1 cellular context compared by ENCODE assay signal in genomic region chr22:38656256-38657148, GRCh38.
TF ChIP-seq lines count a peak whose summit lies in the region.

Gene CBY1 (plus strand): TSS chr22:38656638. CDS start chr22:38668055, 11,417 bp downstream.
Gene FAM227A (minus strand): TSS chr22:38656392. CDS start chr22:38650168, 6,224 bp downstream.

TF ChIP-seq in K562, 482 proteins besides CTCF, POLR2A, EP300 and RAD21 (continued from another document and continues in another):
- TF ChIP-seq FOXP4 (CRISPR knock-in tag; IDR thresholded peaks at IDR 0.05; ENCODE audit: borderline replicate concordance): no peak
- TF ChIP-seq IRF9 (tag; IDR thresholded peaks at IDR 0.05): no peak
- TF ChIP-seq FOXA3 (CRISPR knock-in tag; conservative IDR thresholded peaks at IDR 0.05 in 1 of 2, IDR thresholded peaks at IDR 0.05 in 1 of 2): no peak
- TF ChIP-seq ZNF445 (CRISPR knock-in tag; IDR thresholded peaks at IDR 0.05; ENCODE audit: low read depth): no peak
- TF ChIP-seq ZBTB1 (CRISPR knock-in tag; IDR thresholded peaks at IDR 0.05; ENCODE audit: borderline replicate concordance, low read depth): no peak
- TF ChIP-seq ATF2 (CRISPR knock-in tag; IDR thresholded peaks at IDR 0.05): no peak
- no peak for TF ChIP-seq XRCC4 (IDR thresholded peaks at IDR 0.05; ENCODE audit: extremely low read depth, insufficient read depth, insufficient read length)
- no peak for TF ChIP-seq KDM2B (CRISPR knock-in tag; IDR thresholded peaks at IDR 0.05)
- TF ChIP-seq VEZF1 (CRISPR knock-in tag; IDR thresholded peaks at IDR 0.05): peak; percentile 58
- no peak for TF ChIP-seq ZNF197 (CRISPR knock-in tag; IDR thresholded peaks at IDR 0.05; ENCODE audit: low read depth)
- no peak for TF ChIP-seq ZSCAN32 (CRISPR knock-in tag; IDR thresholded peaks at IDR 0.05)
- TF ChIP-seq NCOA4 (IDR thresholded peaks at IDR 0.05; ENCODE audit: partially characterized antibody): no peak
- no peak for TF ChIP-seq KLF16 (IDR thresholded peaks at IDR 0.05)
- TF ChIP-seq ATF7 (IDR thresholded peaks at IDR 0.05): peak; percentile 99
- TF ChIP-seq SMAD2 (IDR thresholded peaks at IDR 0.05; ENCODE audit: low read depth, low read length): no peak
- no peak for TF ChIP-seq NELFE (IDR thresholded peaks at IDR 0.05; ENCODE audit: insufficient read depth, insufficient read length)
- no peak for TF ChIP-seq SMARCC2 (IDR thresholded peaks at IDR 0.05; ENCODE audit: low read depth)
- TF ChIP-seq ZNF431 (CRISPR knock-in tag; IDR thresholded peaks at IDR 0.05): no peak
- TF ChIP-seq TAF7 (tag; IDR thresholded peaks at IDR 0.05): no peak
- TF ChIP-seq POLR2G (IDR thresholded peaks at IDR 0.05; ENCODE audit: low read depth, low read length): peak; percentile 77
- no peak for TF ChIP-seq PRPF4 (IDR thresholded peaks at IDR 0.05; ENCODE audit: insufficient read depth, low read depth, low read length, poor library complexity, severe bottlenecking)
- no peak for TF ChIP-seq ZFP1 (CRISPR knock-in tag; IDR thresholded peaks at IDR 0.05)
- no peak for TF ChIP-seq ZBTB5 (IDR thresholded peaks at IDR 0.05)
- TF ChIP-seq FOXJ2 (tag; IDR thresholded peaks at IDR 0.05): peak; percentile 81
- TF ChIP-seq CGGBP1 (CRISPR knock-in tag; IDR thresholded peaks at IDR 0.05): no peak
- no peak for TF ChIP-seq ARHGAP35 (IDR thresholded peaks at IDR 0.05; ENCODE audit: partially characterized antibody)
- no peak for TF ChIP-seq FOXP1 (CRISPR knock-in tag; IDR thresholded peaks at IDR 0.05)
- no peak for TF ChIP-seq HEY1 (CRISPR knock-in tag; IDR thresholded peaks at IDR 0.05; ENCODE audit: borderline replicate concordance)
- TF ChIP-seq GATAD2B (IDR thresholded peaks at IDR 0.05; ENCODE audit: borderline replicate concordance): no peak
- no peak for TF ChIP-seq FOS (IDR thresholded peaks at IDR 0.05; ENCODE audit: extremely low read depth, insufficient read length)
- no peak for TF ChIP-seq TRIM28 (IDR thresholded peaks at IDR 0.05)
- TF ChIP-seq SMAD1 (IDR thresholded peaks at IDR 0.05; ENCODE audit: low read depth, low read length, partially characterized antibody): no peak
- no peak for TF ChIP-seq BRF1 (IDR thresholded peaks at IDR 0.05; ENCODE audit: borderline replicate concordance, extremely low read depth, insufficient read length)
- TF ChIP-seq CBFB (CRISPR knock-in tag; IDR thresholded peaks at IDR 0.05): no peak
- no peak for TF ChIP-seq RFX7 (CRISPR knock-in tag; IDR thresholded peaks at IDR 0.05)
- TF ChIP-seq FOXJ3 (CRISPR knock-in tag; IDR thresholded peaks at IDR 0.05): no peak
- TF ChIP-seq ZNF354B (CRISPR knock-in tag; IDR thresholded peaks at IDR 0.05): no peak
- TF ChIP-seq ZNF830 (CRISPR knock-in tag; IDR thresholded peaks at IDR 0.05): no peak
- TF ChIP-seq TCF7 (IDR thresholded peaks at IDR 0.05; ENCODE audit: borderline replicate concordance): no peak
- no peak for TF ChIP-seq TARDBP (IDR thresholded peaks at IDR 0.05)
- TF ChIP-seq THRAP3 (IDR thresholded peaks at IDR 0.05; ENCODE audit: borderline replicate concordance): no peak
- TF ChIP-seq ZNF449 (CRISPR knock-in tag; IDR thresholded peaks at IDR 0.05): no peak
- TF ChIP-seq CTBP1 (IDR thresholded peaks at IDR 0.05; ENCODE audit: borderline replicate concordance): 0 out of 2 replicates have a peak, but pooled peaks have one; percentile 38
- no peak for TF ChIP-seq POU5F1 (IDR thresholded peaks at IDR 0.05; ENCODE audit: borderline replicate concordance, low read depth, low read length, partially characterized antibody)
- no peak for TF ChIP-seq CEBPG (CRISPR knock-in tag; IDR thresholded peaks at IDR 0.05)
- no peak for TF ChIP-seq CEBPG (tag; conservative IDR thresholded peaks at IDR 0.05 in 1 of 2, IDR thresholded peaks at IDR 0.05 in 1 of 2)
- no peak for TF ChIP-seq CBX5 (IDR thresholded peaks at IDR 0.05; ENCODE audit: borderline replicate concordance, low read depth)
- TF ChIP-seq ZNF239 (CRISPR knock-in tag; IDR thresholded peaks at IDR 0.05): no peak
- TF ChIP-seq HINFP (tag; conservative IDR thresholded peaks at IDR 0.05; ENCODE audit: low read depth): no peak
- no peak for TF ChIP-seq PHTF2 (CRISPR knock-in tag; IDR thresholded peaks at IDR 0.05)
- no peak for TF ChIP-seq MCM2 (IDR thresholded peaks at IDR 0.05; ENCODE audit: low read depth)
- no peak for TF ChIP-seq TCF15 (CRISPR knock-in tag; IDR thresholded peaks at IDR 0.05)
- TF ChIP-seq ARID4B (CRISPR knock-in tag; IDR thresholded peaks at IDR 0.05): peak; percentile 63
- TF ChIP-seq KAT8 (IDR thresholded peaks at IDR 0.05; ENCODE audit: low read depth): no peak
- no peak for TF ChIP-seq ZNF253 (CRISPR knock-in tag; conservative IDR thresholded peaks at IDR 0.05)
- no peak for TF ChIP-seq ZKSCAN3 (CRISPR knock-in tag; IDR thresholded peaks at IDR 0.05)
- TF ChIP-seq COPS2 (conservative IDR thresholded peaks at IDR 0.05): no peak
